ENCODE assay signal across 9 cellular contexts in genomic region chr17:77164483-77165030, GRCh38. TPM values are rescaled to one million over a fixed set of nuclear protein-coding genes. Genes with fewer than 3 reads are reported as not detected.
A peak's percentile ranks its signal among the peaks of the same experiment; 100 is the strongest.
DNase-seq lines count a peak whose midpoint lies in the region; ATAC-seq lines count a peak whose summit lies in the region.
"Had no signal": no experiment of that assay in that cellular context is flagged by ENCODE, and none has a peak within 500 bp of the region (broad histone marks: within the 10 kb centered on the region; RNA-seq: fewer than 3 reads in every experiment).

No MANE protein-coding gene starts in this region.

- H3K9me3 Mint-ChIP-seq in T-cell = peaks cover 7 to 13% (median 9%) of the 10 kb centered on the region in 3 donors
- H3K9me3 Mint-ChIP-seq in stimulated activated effector memory CD8-positive, alpha-beta T cell treated with anti-CD3 and anti-CD28 coated beads, Interleukin-12 subunit alpha, Interleukin-12 subunit beta, amount 100 ng/mL, for 72 hours = peaks cover 10% of the 10 kb centered on the region

- H3K4me3 Mint-ChIP-seq in T-cell = peak overlapping the region in 1 of 3 donors; percentile 28
- no peak overlapping the region for H3K4me3 Mint-ChIP-seq in stimulated activated effector memory CD8-positive, alpha-beta T cell treated with anti-CD3 and anti-CD28 coated beads, Interleukin-12 subunit alpha, Interleukin-12 subunit beta, amount 100 ng/mL, for 72 hours

- CTCF ChIA-PET in T-cell (lab: Charles Lee) = interaction anchor here in 1 of 2 donors (0.7 kb wide), 1 partner anchor 397 kb away, joined by 3 read pairs; no protein-coding TSS in a partner anchor

- H3K27ac Mint-ChIP-seq in T-cell = peak overlapping the region; percentile 65 to 90
- H3K27ac Mint-ChIP-seq in stimulated activated effector memory CD8-positive, alpha-beta T cell treated with anti-CD3 and anti-CD28 coated beads, Interleukin-12 subunit alpha, Interleukin-12 subunit beta, amount 100 ng/mL, for 72 hours = peak overlapping the region; percentile 9

- DNase-seq in NCI-H1417 (lab: John Stamatoyannopoulos, UW) (peak in 2 of 3 experiments; percentile 6 to 67), NCI-H1417 treated with DMSO at 0.1 percent for 48 hours (lab: John Stamatoyannopoulos, UW) (no peak), T-cell (no peak), left ventricle myocardium superior (no peak), A172 (ENCODE audit: low spot score) (no peak), posterior cingulate gyrus (no peak)
- DNase-seq in stimulated activated effector memory CD8-positive, alpha-beta T cell treated with anti-CD3 and anti-CD28 coated beads, Interleukin-12 subunit alpha, Interleukin-12 subunit beta, amount 100 ng/mL, for 72 hours (ENCODE audit: low spot score in 2 of 2) = no peak
- no peak for DNase-seq in activated T-cell treated with anti-CD3 and anti-CD28 coated beads, Interleukin-2, amount 50 U/mL, for 48 hours

- peaks cover 56% of the 10 kb centered on the region for H3K36me3 Mint-ChIP-seq in T-cell
- peaks cover 20% of the 10 kb centered on the region for H3K36me3 Mint-ChIP-seq in stimulated activated effector memory CD8-positive, alpha-beta T cell treated with anti-CD3 and anti-CD28 coated beads, Interleukin-12 subunit alpha, Interleukin-12 subunit beta, amount 100 ng/mL, for 72 hours

- intact Hi-C loops in left ventricle myocardium superior (cut with micrococcal nuclease) = no loop called here
- intact Hi-C loops in posterior cingulate gyrus (cut with DNase I) = loop anchor here (5.0 kb wide), 1 partner anchor 43 kb away; no protein-coding TSS in a partner anchor

- POLR2A ChIA-PET in T-cell (lab: Charles Lee) = interaction anchor here in 1 of 2 donors (0.6 kb wide), 2 partner anchors 13 to 17 kb away, joined by 4 read pairs; no protein-coding TSS in a partner anchor

- ATAC-seq in T-cell (replicated peaks in 1 of 4) (no peak), left ventricle myocardium superior (peak; percentile 91)
- ATAC-seq in stimulated activated effector memory CD8-positive, alpha-beta T cell treated with anti-CD3 and anti-CD28 coated beads, Interleukin-12 subunit alpha, Interleukin-12 subunit beta, amount 100 ng/mL, for 72 hours = no peak
- ATAC-seq: A549 had no signal

- H3K27me3 Mint-ChIP-seq in T-cell = no peaks in the 10 kb centered on the region

- peaks cover 52 to 57% (median 53%) of the 10 kb centered on the region in 3 donors for H3K4me1 Mint-ChIP-seq in T-cell
- peaks cover 49% of the 10 kb centered on the region for H3K4me1 Mint-ChIP-seq in stimulated activated effector memory CD8-positive, alpha-beta T cell treated with anti-CD3 and anti-CD28 coated beads, Interleukin-12 subunit alpha, Interleukin-12 subunit beta, amount 100 ng/mL, for 72 hours

RNA-seq across cellular contexts. Expression of gene SEC14L1, which starts 23.8 kb away (rescaled TPM):
- 10 to 100 TPM; 36.9 to 71.6 (median 46.2) TPM for total RNA-seq in T-cell
- total RNA-seq in left ventricle myocardium superior = 71.4 TPM
- total RNA-seq in A172 (2014; rRNA removed; shearing (Covaris generic)) = 56.3 and 61.8 TPM in 2 replicates

Comparison
In these comparisons a context has a peak if more than half of its experiments do, and no peak if none do; other contexts are left out.
1. DNase-seq: peak in NCI-H1417 (2 of 3); none in NCI-H1417 treated with DMSO at 0.1 percent for 48 hours (single experiment), T-cell (0 of 34), left ventricle myocardium superior (single experiment), stimulated activated effector memory CD8-positive, alpha-beta T cell treated with anti-CD3 and anti-CD28 coated beads, Interleukin-12 subunit alpha, Interleukin-12 subunit beta, amount 100 ng/mL, for 72 hours (0 of 2), activated T-cell treated with anti-CD3 and anti-CD28 coated beads, Interleukin-2, amount 50 U/mL, for 48 hours (0 of 2), A172 (single experiment) and posterior cingulate gyrus (0 of 10).